8 cellular contexts compared by ENCODE assay signal in genomic region chr17:74457146-74457819, GRCh38. TPM values are rescaled to one million over a fixed set of nuclear protein-coding genes. Genes with fewer than 3 reads are reported as not detected.
DNase-seq lines count a peak whose midpoint lies in the region; ATAC-seq, FAIRE-seq and TF ChIP-seq lines count a peak whose summit lies in the region.

No MANE protein-coding gene starts in this region.

- H3K4me1 ChIP-seq in keratinocyte (ENCODE audit: control insufficient read depth, extremely low read depth, insufficient read depth, low read length): peaks cover 10% of the 10 kb centered on the region

- ATAC-seq in HG02798 (IDR thresholded peaks at IDR 0.05; ENCODE audit: poor library complexity, unreplicated experiment): no peak

- FAIRE-seq in keratinocyte (lab: Jason Lieb, UNC): peak; percentile 52

- peak; percentile 91 for TF ChIP-seq CTCF in WERI-Rb-1 (IDR thresholded peaks at IDR 0.05; ENCODE audit: low read depth, low read length)
- TF ChIP-seq CTCF in keratinocyte (optimal IDR thresholded peaks at IDR 0.05 in 1 of 3, IDR thresholded peaks at IDR 0.05 in 1 of 3, conservative IDR thresholded peaks at IDR 0.05 in 1 of 3; ENCODE audit: extremely low read depth in 1 of 3, insufficient read depth in 2 of 3, low read length in 3 of 3): peak; percentile 84 to 91 (median 87)

- H3K9ac ChIP-seq in keratinocyte (ENCODE audit: control insufficient read depth, extremely low read depth, insufficient read depth, low read length): no peak overlapping the region

- H4K20me1 ChIP-seq in keratinocyte (ENCODE audit: control insufficient read depth, extremely low read depth, insufficient read depth, low read length): no peaks in the 10 kb centered on the region

- H3K79me2 ChIP-seq in keratinocyte (ENCODE audit: control insufficient read depth, insufficient read depth, low read length): no peaks in the 10 kb centered on the region

- H3K27me3 ChIP-seq in WERI-Rb-1 (ENCODE audit: insufficient read depth, low read depth, severe bottlenecking) (peaks cover 10% of the 10 kb centered on the region), keratinocyte (ENCODE audit: control insufficient read depth, extremely low read depth, insufficient read depth, low read length) (peaks cover 22% of the 10 kb centered on the region)

- DNase-seq in NCI-H187 (lab: John Stamatoyannopoulos, UW) (peak; percentile 37 to 54), NCI-H187 treated with DMSO at 0.1 percent for 48 hours (lab: John Stamatoyannopoulos, UW) (no peak), NCI-H2081 treated with DMSO at 0.1 percent for 48 hours (lab: John Stamatoyannopoulos, UW) (peak; percentile 20), WERI-Rb-1 (peak; percentile 86), T47D (ENCODE audit: low read depth in 1 of 2, low spot score in 1 of 2) (peak; percentile 78 to 81), keratinocyte (ENCODE audit: low read depth, low spot score) (no peak)
- DNase-seq in stimulated activated CD4-positive, alpha-beta T cell treated with anti-CD3 and anti-CD28 coated beads, Interleukin-1b, Interleukin-23, amount 100 ng/mL, for 48 hours: peak; percentile 60

- peak overlapping the region; percentile 19; the same call in 1 of the 2 replicates for H3K27ac ChIP-seq in WERI-Rb-1
- H3K27ac ChIP-seq in keratinocyte (ENCODE audit: control insufficient read depth, insufficient read depth, low read length): no peak overlapping the region

- H3K36me3 ChIP-seq in WERI-Rb-1: no peaks in the 10 kb centered on the region
- no peaks in the 10 kb centered on the region for H3K36me3 ChIP-seq in keratinocyte (ENCODE audit: control insufficient read depth in 2 of 2, extremely low read depth in 1 of 2, insufficient read depth in 2 of 2, low read length in 2 of 2)

- H3K4me2 ChIP-seq in keratinocyte (ENCODE audit: control insufficient read depth, extremely low read depth, insufficient read depth, low read depth, low read length): no peak overlapping the region

- dilution Hi-C loops in keratinocyte (cut with MboI; ENCODE audit: extremely low pct_ligation_motif_present, low sequenced_read_pairs): no loop called here

- no peak overlapping the region for H2AFZ ChIP-seq in keratinocyte (ENCODE audit: control insufficient read depth, low read length)

- no peaks in the 10 kb centered on the region for H3K9me1 ChIP-seq in keratinocyte (ENCODE audit: control insufficient read depth, extremely low read depth, insufficient read depth, low read length)

- no peaks in the 10 kb centered on the region for H3K9me3 ChIP-seq in WERI-Rb-1 (ENCODE audit: severe bottlenecking)
- no peaks in the 10 kb centered on the region for H3K9me3 ChIP-seq in keratinocyte (ENCODE audit: control insufficient read depth, low read depth, low read length)

- no peak overlapping the region for H3K4me3 ChIP-seq in WERI-Rb-1 (ENCODE audit: low read depth, low read length)
- no peak overlapping the region for H3K4me3 ChIP-seq in keratinocyte (ENCODE audit: control insufficient read depth in 2 of 3, extremely low read depth in 1 of 3, insufficient read depth in 2 of 3, low read depth in 1 of 3, low read length in 3 of 3)

- in situ Hi-C loops in T47D (cut with HindIII; ENCODE audit: low pct_unique_long_range_greater_than_20kb, low sequenced_read_pairs): no loop called here

RNA-seq across cellular contexts. Expression of gene CD300A, which starts 9.2 kb away (rescaled TPM):
- 0.07 to 0.10 TPM in 2 of 3 replicates, not detected in the other for polyA plus RNA-seq in keratinocyte
- polyA plus RNA-seq in keratinocyte (2011; ENCODE audit: low read depth): not detected
- polyA plus RNA-seq in keratinocyte (2011; cell fraction: cytosol; rRNA removed): not detected in 2 replicates
- polyA plus RNA-seq in keratinocyte (2011; cell fraction: nucleus; rRNA removed): 0.08 TPM in 1 of 2 replicates, not detected in the other
- 0.11 TPM in 1 of 2 replicates, not detected in the other for polyA plus RNA-seq in keratinocyte (2012; ENCODE audit: low replicate concordance)
- not detected in 3 replicates for polyA minus RNA-seq in keratinocyte
- not detected for polyA minus RNA-seq in keratinocyte (2011; cell fraction: cytosol; rRNA and poly(A)+ RNA removed)
- polyA minus RNA-seq in keratinocyte (2011; cell fraction: nucleus; rRNA and poly(A)+ RNA removed): not detected in 2 replicates

RNA-seq across cellular contexts. Expression of gene GPRC5C, which starts 25.4 kb away (rescaled TPM):
- polyA plus RNA-seq in keratinocyte: 14.2 to 41.2 TPM (median 24.2 TPM) in 3 replicates
- polyA plus RNA-seq in keratinocyte (2011; ENCODE audit: low read depth): 14.0 TPM
- 10.4 and 20.2 TPM in 2 replicates for polyA plus RNA-seq in keratinocyte (2011; cell fraction: cytosol; rRNA removed)
- 36.1 and 47.8 TPM in 2 replicates for polyA plus RNA-seq in keratinocyte (2011; cell fraction: nucleus; rRNA removed)
- 13.5 and 18.1 TPM in 2 replicates for polyA plus RNA-seq in keratinocyte (2012; ENCODE audit: low replicate concordance)
- polyA minus RNA-seq in keratinocyte: 20.2 to 42.0 TPM (median 31.6 TPM) in 3 replicates
- polyA minus RNA-seq in keratinocyte (2011; cell fraction: cytosol; rRNA and poly(A)+ RNA removed): 41.1 TPM
- polyA minus RNA-seq in keratinocyte (2011; cell fraction: nucleus; rRNA and poly(A)+ RNA removed): 51.3 and 59.7 TPM in 2 replicates

Comparison
In these comparisons a context has a peak if more than half of its experiments do, and no peak if none do; other contexts are left out.
1. DNase-seq: peak in NCI-H187 (2 of 2), NCI-H2081 treated with DMSO at 0.1 percent for 48 hours (single experiment), WERI-Rb-1 (single experiment), T47D (2 of 2) and stimulated activated CD4-positive, alpha-beta T cell treated with anti-CD3 and anti-CD28 coated beads, Interleukin-1b, Interleukin-23, amount 100 ng/mL, for 48 hours (single experiment); none in NCI-H187 treated with DMSO at 0.1 percent for 48 hours (single experiment) and keratinocyte (single experiment).